31 cellular contexts compared by ENCODE assay signal in genomic region chr2:218233543-218233942, GRCh38. TPM values are rescaled to one million over a fixed set of nuclear protein-coding genes. Genes with fewer than 3 reads are reported as not detected.
DNase-seq lines count a peak whose midpoint lies in the region; ATAC-seq and TF ChIP-seq lines count a peak whose summit lies in the region.
"Had no signal": no experiment of that assay in that cellular context is flagged by ENCODE, and none has a peak within 500 bp of the region (broad histone marks: within the 10 kb centered on the region; RNA-seq: fewer than 3 reads in every experiment).

No MANE protein-coding gene starts in this region.

- H3K27ac ChIP-seq in stomach (peak overlapping the region; percentile 1 to 71 (median 59)), PC-9 (no peak overlapping the region)
- H3K27ac ChIP-seq: heart right ventricle, RWPE1, SK-N-MC, uterus had no signal

- TF ChIP-seq EP300 in stomach (IDR thresholded peaks at IDR 0.05): no peak

- H3K4me1 ChIP-seq in stomach (peaks cover 26 to 84% (median 73%) of the 10 kb centered on the region in 4 donors), PC-9 (replicated peaks; ENCODE audit: insufficient read depth) (peaks cover 24% of the 10 kb centered on the region)

- peaks cover 13% of the 10 kb centered on the region; the same call in 1 of the 2 replicates for H3K79me2 ChIP-seq in PC-9 (ENCODE audit: low read depth)

- peaks cover 25% of the 10 kb centered on the region for H3K36me3 Mint-ChIP-seq in activated naive CD4-positive, alpha-beta T cell treated with anti-CD3 and anti-CD28 coated beads, Interleukin-2, amount 50 U/mL, for 24 hours
- peaks cover 74% of the 10 kb centered on the region for H3K36me3 Mint-ChIP-seq in activated naive CD4-positive, alpha-beta T cell treated with anti-CD3 and anti-CD28 coated beads, Interleukin-2, amount 10 ng/mL, durations not matched to agents 7 days and 5 days
- peaks cover 71% of the 10 kb centered on the region for H3K36me3 Mint-ChIP-seq in activated CD4-positive, alpha-beta memory T cell treated with anti-CD3 and anti-CD28 coated beads for 36 hours
- H3K36me3 Mint-ChIP-seq in effector memory CD8-positive, alpha-beta T cell (ENCODE audit: insufficient read depth): peaks cover 94% of the 10 kb centered on the region

- no peaks in the 10 kb centered on the region for H3K27me3 ChIP-seq in stomach
- H3K27me3 ChIP-seq in PC-9 (ENCODE audit: insufficient read depth, low read depth): no peaks in the 10 kb centered on the region
- H3K27me3 ChIP-seq: body of pancreas, heart right ventricle, MG63, testis, uterus had no signal

- H3K4me3 Mint-ChIP-seq in activated naive CD4-positive, alpha-beta T cell treated with anti-CD3 and anti-CD28 coated beads, Interleukin-2, amount 50 U/mL, for 24 hours: no peak overlapping the region
- no peak overlapping the region for H3K4me3 Mint-ChIP-seq in activated naive CD4-positive, alpha-beta T cell treated with anti-CD3 and anti-CD28 coated beads, Interleukin-2, amount 10 ng/mL, durations not matched to agents 7 days and 5 days
- H3K4me3 Mint-ChIP-seq in activated CD4-positive, alpha-beta memory T cell treated with anti-CD3 and anti-CD28 coated beads for 36 hours: no peak overlapping the region
- peak overlapping the region in 1 of 2 donors; percentile 14 for H3K4me3 Mint-ChIP-seq in effector memory CD8-positive, alpha-beta T cell
- H3K4me3 Mint-ChIP-seq: T-helper 1 cell treated with Interleukin-12 subunit alpha and Interleukin-12 subunit beta and Interleukin-4 antibody, amounts not matched to agents 30 μg/mL and 1 μg/mL, for 36 hours had no signal

- H2AFZ ChIP-seq in PC-9: no peak overlapping the region

- CTCF ChIA-PET in activated naive CD4-positive, alpha-beta T cell treated with anti-CD3 and anti-CD28 coated beads, Interleukin-2, amount 10 ng/mL, durations not matched to agents 7 days and 5 days (lab: Charles Lee): interaction anchor here (0.7 to 1.7 kb wide), 5 partner anchors 10 to 48 kb away, joined by 3 to 6 read pairs (median 4); no protein-coding TSS in a partner anchor
- CTCF ChIA-PET in activated CD4-positive, alpha-beta memory T cell treated with anti-CD3 and anti-CD28 coated beads for 36 hours (lab: Charles Lee): interaction anchor here (1.1 kb wide), 1 partner anchor 24 kb away, joined by 4 read pairs; no protein-coding TSS in a partner anchor
- CTCF ChIA-PET in PC-9 (lab: Charles Lee): no interaction called here

- peaks cover 50% of the 10 kb centered on the region for H3K4me1 Mint-ChIP-seq in activated naive CD4-positive, alpha-beta T cell treated with anti-CD3 and anti-CD28 coated beads, Interleukin-2, amount 50 U/mL, for 24 hours
- peaks cover 45% of the 10 kb centered on the region for H3K4me1 Mint-ChIP-seq in activated naive CD4-positive, alpha-beta T cell treated with anti-CD3 and anti-CD28 coated beads, Interleukin-2, amount 10 ng/mL, durations not matched to agents 7 days and 5 days
- H3K4me1 Mint-ChIP-seq in activated CD4-positive, alpha-beta memory T cell treated with anti-CD3 and anti-CD28 coated beads for 36 hours (ENCODE audit: low read depth): peaks cover 40% of the 10 kb centered on the region
- H3K4me1 Mint-ChIP-seq in effector memory CD8-positive, alpha-beta T cell (ENCODE audit: low read depth in 2 of 2): peaks cover 26 to 45% of the 10 kb centered on the region in 2 donors

- no peaks in the 10 kb centered on the region for H3K27me3 Mint-ChIP-seq in activated naive CD4-positive, alpha-beta T cell treated with anti-CD3 and anti-CD28 coated beads, Interleukin-2, amount 50 U/mL, for 24 hours
- no peaks in the 10 kb centered on the region for H3K27me3 Mint-ChIP-seq in activated naive CD4-positive, alpha-beta T cell treated with anti-CD3 and anti-CD28 coated beads, Interleukin-2, amount 10 ng/mL, durations not matched to agents 7 days and 5 days
- no peaks in the 10 kb centered on the region for H3K27me3 Mint-ChIP-seq in activated CD4-positive, alpha-beta memory T cell treated with anti-CD3 and anti-CD28 coated beads for 36 hours
- no peaks in the 10 kb centered on the region for H3K27me3 Mint-ChIP-seq in effector memory CD8-positive, alpha-beta T cell

- no TSS peak for BruUV-seq in PC-9 (replicated peaks; lab: Mats Ljungman, UMichigan)

- no peak for DNase-seq in activated naive CD4-positive, alpha-beta T cell treated with anti-CD3 and anti-CD28 coated beads, Interleukin-2, amount 10 ng/mL, durations not matched to agents 7 days and 5 days
- no peak for DNase-seq in activated CD4-positive, alpha-beta memory T cell treated with anti-CD3 and anti-CD28 coated beads for 36 hours
- DNase-seq in effector memory CD8-positive, alpha-beta T cell: no peak
- DNase-seq in stomach: no peak
- no peak for DNase-seq in PC-9
- DNase-seq in left lobe of liver (ENCODE audit: low spot score): no peak
- DNase-seq: activated CD4-positive, alpha-beta T cell treated with anti-CD3 and anti-CD28 coated beads, Interleukin-2, amount 50 U/mL, for 48 hours; activated T-cell treated with anti-CD3 and anti-CD28 coated beads, Interleukin-2, amount 50 U/mL, for 48 hours; body of pancreas; DMS153; effector memory CD4-positive, alpha-beta T cell; foreskin fibroblast; GOT3; heart right ventricle; KBM-7; left cardiac atrium; MG63; NCI-H1417 treated with DMSO at 0.1 percent for 48 hours; NCI-H2081 treated with DMSO at 0.1 percent for 48 hours; NCI-H345; NCI-H774; occipital lobe; stimulated activated CD4-positive, alpha-beta T cell treated with anti-CD3 and anti-CD28 coated beads, Interleukin-1b, Interleukin-23, amount 100 ng/mL, for 48 hours; testis; uterus had no signal

- no peak for TF ChIP-seq POLR2A in stomach (IDR thresholded peaks at IDR 0.05)

- no peaks in the 10 kb centered on the region; the same call in 1 of the 2 replicates for H4K20me1 ChIP-seq in PC-9 (ENCODE audit: insufficient read depth)

- ATAC-seq in effector memory CD8-positive, alpha-beta T cell (replicated peaks): no peak
- no peak for ATAC-seq in HG03196 (IDR thresholded peaks at IDR 0.05; ENCODE audit: unreplicated experiment)
- no peak for ATAC-seq in left lobe of liver
- ATAC-seq: body of pancreas, heart right ventricle, left cardiac atrium had no signal

- H3K4me2 ChIP-seq in PC-9: no peak overlapping the region

- TF ChIP-seq CTCF in stomach (IDR thresholded peaks at IDR 0.05): no peak
- TF ChIP-seq CTCF in PC-9 (conservative IDR thresholded peaks at IDR 0.05): no peak

- peaks cover 28% of the 10 kb centered on the region for H3F3A ChIP-seq in PC-9 (ENCODE audit: insufficient read depth, low read depth)

- POLR2A ChIA-PET in activated CD4-positive, alpha-beta memory T cell treated with anti-CD3 and anti-CD28 coated beads for 36 hours (lab: Charles Lee): no interaction called here
- POLR2A ChIA-PET in PC-9 (lab: Charles Lee; ENCODE audit: unreplicated experiment): no interaction called here

- H3K9me3 ChIP-seq in stomach: no peaks in the 10 kb centered on the region
- no peaks in the 10 kb centered on the region for H3K9me3 ChIP-seq in PC-9 (ENCODE audit: insufficient read depth, low read depth)
- H3K9me3 ChIP-seq: body of pancreas, heart right ventricle, MG63, testis, uterus had no signal

- intact Hi-C loops in activated CD4-positive, alpha-beta memory T cell treated with anti-CD3 and anti-CD28 coated beads for 36 hours (cut with micrococcal nuclease): no loop called here
- intact Hi-C loops in stomach (cut with DNase I; ENCODE audit: low total_unique reads): no loop called here
- intact Hi-C loops in PC-9 (cut with micrococcal nuclease; ENCODE audit: unreplicated experiment): no loop called here

- 64 to 83% (median 64%) methylated on average over 4 of the region's 4 CpGs for WGBS in stomach, 5 donors

- H3K36me3 ChIP-seq in stomach: peaks cover 50 to 99% (median 92%) of the 10 kb centered on the region in 4 donors
- H3K36me3 ChIP-seq in PC-9 (ENCODE audit: low read depth): peaks cover 74% of the 10 kb centered on the region
- H3K36me3 ChIP-seq: uterus had no signal

- H3K4me3 ChIP-seq in stomach (no peak overlapping the region), PC-9 (no peak overlapping the region)
- H3K4me3 ChIP-seq: body of pancreas, heart right ventricle, MG63, SK-N-MC, testis, uterus had no signal

- no peaks in the 10 kb centered on the region for H3K9me2 ChIP-seq in PC-9 (ENCODE audit: insufficient read depth)

- H3K27ac Mint-ChIP-seq in activated naive CD4-positive, alpha-beta T cell treated with anti-CD3 and anti-CD28 coated beads, Interleukin-2, amount 50 U/mL, for 24 hours: peak overlapping the region; percentile 69
- H3K27ac Mint-ChIP-seq in activated naive CD4-positive, alpha-beta T cell treated with anti-CD3 and anti-CD28 coated beads, Interleukin-2, amount 10 ng/mL, durations not matched to agents 7 days and 5 days: no peak overlapping the region
- peak overlapping the region; percentile 72 for H3K27ac Mint-ChIP-seq in activated CD4-positive, alpha-beta memory T cell treated with anti-CD3 and anti-CD28 coated beads for 36 hours
- H3K27ac Mint-ChIP-seq in effector memory CD8-positive, alpha-beta T cell: peak overlapping the region; percentile 75 to 76
- H3K27ac Mint-ChIP-seq: T-helper 1 cell treated with Interleukin-12 subunit alpha and Interleukin-12 subunit beta and Interleukin-4 antibody, amounts not matched to agents 30 μg/mL and 1 μg/mL, for 36 hours had no signal

- H3K9me3 Mint-ChIP-seq in activated naive CD4-positive, alpha-beta T cell treated with anti-CD3 and anti-CD28 coated beads, Interleukin-2, amount 50 U/mL, for 24 hours: no peaks in the 10 kb centered on the region
- no peaks in the 10 kb centered on the region for H3K9me3 Mint-ChIP-seq in activated naive CD4-positive, alpha-beta T cell treated with anti-CD3 and anti-CD28 coated beads, Interleukin-2, amount 10 ng/mL, durations not matched to agents 7 days and 5 days
- H3K9me3 Mint-ChIP-seq in activated CD4-positive, alpha-beta memory T cell treated with anti-CD3 and anti-CD28 coated beads for 36 hours: no peaks in the 10 kb centered on the region
- no peaks in the 10 kb centered on the region for H3K9me3 Mint-ChIP-seq in effector memory CD8-positive, alpha-beta T cell
- H3K9me3 Mint-ChIP-seq: T-helper 1 cell treated with Interleukin-12 subunit alpha and Interleukin-12 subunit beta and Interleukin-4 antibody, amounts not matched to agents 30 μg/mL and 1 μg/mL, for 36 hours had no signal

RNA-seq across cellular contexts. Expression of gene ARPC2, which starts 16.6 kb away (rescaled TPM):
- 100 to 1,000 TPM; 564 to 570 TPM for total RNA-seq in activated CD4-positive, alpha-beta memory T cell treated with anti-CD3 and anti-CD28 coated beads for 36 hours
- 100 to 1,000 TPM in 4 of 5 donors, 10 to 100 TPM in 1; 92.1 to 456 (median 234) TPM for total RNA-seq in stomach
- 100 to 1,000 TPM; 188 to 384 (median 278) TPM for polyA plus RNA-seq in stomach
- 228 and 273 TPM in 2 replicates for total RNA-seq in PC-9 (2021)
- total RNA-seq in left lobe of liver: 51.4 TPM

RNA-seq across cellular contexts. Expression of gene GPBAR1, which starts 27.3 kb away (rescaled TPM):
- total RNA-seq in activated CD4-positive, alpha-beta memory T cell treated with anti-CD3 and anti-CD28 coated beads for 36 hours: under 1 TPM; 0.14 to 0.19 TPM
- 1 to 10 TPM in 3 of 5 donors, under 1 TPM in 2; 0.45 to 4.8 (median 1.1) TPM for total RNA-seq in stomach
- 1 to 10 TPM; 1.8 to 2.7 (median 2.6) TPM for polyA plus RNA-seq in stomach
- total RNA-seq in PC-9 (2021): 0.20 and 0.22 TPM in 2 replicates
- 1.3 TPM for total RNA-seq in left lobe of liver
- total RNA-seq: occipital lobe had no signal
- polyA plus RNA-seq: AG04450 had no signal

RNA-seq across cellular contexts. Expression of gene AAMP, which starts 36.4 kb away (rescaled TPM):
- total RNA-seq in activated CD4-positive, alpha-beta memory T cell treated with anti-CD3 and anti-CD28 coated beads for 36 hours: 10 to 100 TPM; 60.8 to 65.6 TPM
- total RNA-seq in stomach: 100 to 1,000 TPM in 4 of 5 donors, 10 to 100 TPM in 1; 82.6 to 218 (median 173) TPM
- 100 to 1,000 TPM in 1 of 3 donors, 10 to 100 TPM in 2; 85.9 to 183 (median 88.9) TPM for polyA plus RNA-seq in stomach
- 126 and 165 TPM in 2 replicates for total RNA-seq in PC-9 (2021)
- 43.9 TPM for total RNA-seq in left lobe of liver

RNA-seq across cellular contexts. Expression of gene PNKD, which starts 36.8 kb away (rescaled TPM):
- total RNA-seq in activated CD4-positive, alpha-beta memory T cell treated with anti-CD3 and anti-CD28 coated beads for 36 hours: 10 to 100 TPM; 18.4 to 19.4 TPM
- total RNA-seq in stomach (100 to 1,000 TPM in 2 of 5 donors, 10 to 100 TPM in 3; 35.1 to 121 (median 76.9) TPM), PC-9 (2021) (94.7 and 102 TPM in 2 replicates), left lobe of liver (102 TPM)
- polyA plus RNA-seq in stomach: 100 to 1,000 TPM; 114 to 116 (median 114) TPM

RNA-seq across cellular contexts. Expression of gene TMBIM1, which starts 58.8 kb away (rescaled TPM):
- 10 to 100 TPM; 71.8 to 79.2 TPM for total RNA-seq in activated CD4-positive, alpha-beta memory T cell treated with anti-CD3 and anti-CD28 coated beads for 36 hours
- total RNA-seq in stomach (100 to 1,000 TPM; 103 to 318 (median 223) TPM), PC-9 (2021) (172 and 187 TPM in 2 replicates), left lobe of liver (117 TPM)
- 100 to 1,000 TPM in 1 of 3 donors, 10 to 100 TPM in 2; 94.6 to 119 (median 97.9) TPM for polyA plus RNA-seq in stomach
